Comparison of ENCODE assay signal across 7 cellular contexts in genomic region chr19:3360494-3361383, GRCh38. TPM values are rescaled to one million over a fixed set of nuclear protein-coding genes. Genes with fewer than 3 reads are reported as not detected.
DNase-seq lines count a peak whose midpoint lies in the region; ATAC-seq and TF ChIP-seq lines count a peak whose summit lies in the region.

No MANE protein-coding gene starts in this region.

- DNase-seq in NOMO-1 treated with DMSO at 0.1 percent for 48 hours (lab: John Stamatoyannopoulos, UW; ENCODE audit: unreplicated experiment) = peak; percentile 26
- peak; percentile 59 for DNase-seq in activated T-helper 1 cell treated with Interleukin-2 at 50 U/mL for 16 hours (ENCODE audit: low read depth)
- DNase-seq in fibroblast of peridontal ligament (ENCODE audit: extremely low read depth) = peak; percentile 23
- peak; percentile 88 to 89 for DNase-seq in suprapubic skin (ENCODE audit: low spot score in 2 of 2)

- no peak for ATAC-seq in GM18505 (IDR thresholded peaks at IDR 0.05; ENCODE audit: unreplicated experiment)
- ATAC-seq in GM19023 (IDR thresholded peaks at IDR 0.05; ENCODE audit: unreplicated experiment) = no peak

- H3K36me3 ChIP-seq in neutrophil (no peaks in the 10 kb centered on the region), suprapubic skin (no peaks in the 10 kb centered on the region)

- no peak for TF ChIP-seq EP300 in suprapubic skin (IDR thresholded peaks at IDR 0.05)

- H3K27ac ChIP-seq in neutrophil = peak overlapping the region; percentile 90
- H3K27ac ChIP-seq in suprapubic skin = peak overlapping the region; percentile 99

- H3K9me3 ChIP-seq in neutrophil (no peaks in the 10 kb centered on the region), suprapubic skin (no peaks in the 10 kb centered on the region)

- H3K4me1 ChIP-seq in neutrophil (ENCODE audit: control insufficient read depth in 1 of 2, insufficient read depth in 1 of 2, low read depth in 1 of 2, low read length in 1 of 2) (peaks cover 27 to 34% of the 10 kb centered on the region in 2 experiments), suprapubic skin (peaks cover 59% of the 10 kb centered on the region)

- H3K27me3 ChIP-seq in neutrophil (peaks cover 22% of the 10 kb centered on the region), suprapubic skin (no peaks in the 10 kb centered on the region)

- TF ChIP-seq CTCF in neutrophil (IDR thresholded peaks at IDR 0.05) (no peak), suprapubic skin (IDR thresholded peaks at IDR 0.05) (no peak)

- TF ChIP-seq POLR2A in GM18505 (IDR thresholded peaks at IDR 0.05; ENCODE audit: borderline replicate concordance, extremely low read depth, insufficient read depth, insufficient read length) = peak; percentile 31
- no peak for TF ChIP-seq POLR2A in suprapubic skin (IDR thresholded peaks at IDR 0.05)

- H3K4me3 ChIP-seq in neutrophil (ENCODE audit: low read depth in 1 of 2, low read length in 1 of 2) (peak overlapping the region; percentile 74 to 91), suprapubic skin (peak overlapping the region; percentile 84)

- 0% methylated on average over 11 of the region's 80 CpGs for WGBS in suprapubic skin

RNA-seq across cellular contexts. Expression of gene NFIC, which starts 5.6 kb away (rescaled TPM):
- total RNA-seq in suprapubic skin = 100 to 1,000 TPM; 135 to 234 (median 194) TPM

Comparison
In these comparisons a context has a peak if more than half of its experiments do, and no peak if none do; other contexts are left out.
1. DNase-seq: peak in every context shown above with its lines; median percentile 88 in suprapubic skin; 59 in activated T-helper 1 cell treated with Interleukin-2 at 50 U/mL for 16 hours; 26 in NOMO-1 treated with DMSO at 0.1 percent for 48 hours; 23 in fibroblast of peridontal ligament.